1 cellular context compared by ENCODE assay signal in the genomic region with DNA sequence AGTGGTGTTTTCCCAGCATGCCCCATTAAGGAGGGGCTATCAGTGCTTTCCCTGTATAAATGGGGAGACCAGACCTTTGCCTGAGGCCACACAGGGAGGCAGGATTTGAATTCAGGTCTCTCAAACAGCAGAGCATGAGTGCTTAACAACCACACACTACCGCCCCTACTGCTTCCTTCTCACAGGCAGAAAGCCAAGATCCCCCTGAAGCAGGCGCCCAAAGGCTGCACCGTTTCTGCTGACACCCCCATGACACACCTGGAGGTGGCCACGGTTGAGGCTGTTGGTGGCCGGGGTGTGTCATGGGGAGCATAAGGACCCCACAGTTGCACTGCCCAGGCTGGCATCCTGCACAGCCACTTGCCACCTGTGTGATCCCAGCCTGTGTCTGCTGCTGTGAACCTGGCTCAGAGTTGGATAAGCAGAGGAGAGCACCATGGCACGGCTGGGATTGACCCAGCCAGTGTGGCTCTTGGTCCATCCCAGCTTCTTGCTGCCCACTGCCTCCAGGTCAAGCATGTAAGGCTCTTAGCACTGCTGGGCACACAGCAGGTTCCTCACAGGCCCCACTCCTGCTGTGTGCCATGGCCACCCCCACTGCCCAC.
TF ChIP-seq lines count a peak whose summit lies in the region.

No MANE protein-coding gene starts in this region.

TF ChIP-seq in K562, 482 proteins besides CTCF, POLR2A, EP300 and RAD21:
- TF ChIP-seq NBN (IDR thresholded peaks at IDR 0.05; ENCODE audit: low read depth) (no peak), BCOR (IDR thresholded peaks at IDR 0.05) (0 out of 2 replicates have a peak, but pooled peaks have one; percentile 14), C11orf30 (IDR thresholded peaks at IDR 0.05; ENCODE audit: low read depth) (no peak), THAP12 (CRISPR knock-in tag; IDR thresholded peaks at IDR 0.05) (no peak), PKNOX1 (IDR thresholded peaks at IDR 0.05) (no peak), ZBTB11 (CRISPR knock-in tag; IDR thresholded peaks at IDR 0.05) (peak in 1 of 3 experiments; percentile 34; a peak in 1 of 6 replicates), DLX4 (CRISPR knock-in tag; IDR thresholded peaks at IDR 0.05) (no peak), ZNF444 (CRISPR knock-in tag; IDR thresholded peaks at IDR 0.05) (no peak), KDM1A (IDR thresholded peaks at IDR 0.05) (no peak), HEY1 (CRISPR knock-in tag; IDR thresholded peaks at IDR 0.05; ENCODE audit: borderline replicate concordance) (no peak), ESRRA (IDR thresholded peaks at IDR 0.05; ENCODE audit: borderline replicate concordance, low read depth) (no peak), SRSF1 (IDR thresholded peaks at IDR 0.05; ENCODE audit: low read depth, low read length) (no peak), RBM25 (IDR thresholded peaks at IDR 0.05; ENCODE audit: low read depth, low read length, severe bottlenecking) (peak; percentile 34)
- TF ChIP-seq, protein P1, sequence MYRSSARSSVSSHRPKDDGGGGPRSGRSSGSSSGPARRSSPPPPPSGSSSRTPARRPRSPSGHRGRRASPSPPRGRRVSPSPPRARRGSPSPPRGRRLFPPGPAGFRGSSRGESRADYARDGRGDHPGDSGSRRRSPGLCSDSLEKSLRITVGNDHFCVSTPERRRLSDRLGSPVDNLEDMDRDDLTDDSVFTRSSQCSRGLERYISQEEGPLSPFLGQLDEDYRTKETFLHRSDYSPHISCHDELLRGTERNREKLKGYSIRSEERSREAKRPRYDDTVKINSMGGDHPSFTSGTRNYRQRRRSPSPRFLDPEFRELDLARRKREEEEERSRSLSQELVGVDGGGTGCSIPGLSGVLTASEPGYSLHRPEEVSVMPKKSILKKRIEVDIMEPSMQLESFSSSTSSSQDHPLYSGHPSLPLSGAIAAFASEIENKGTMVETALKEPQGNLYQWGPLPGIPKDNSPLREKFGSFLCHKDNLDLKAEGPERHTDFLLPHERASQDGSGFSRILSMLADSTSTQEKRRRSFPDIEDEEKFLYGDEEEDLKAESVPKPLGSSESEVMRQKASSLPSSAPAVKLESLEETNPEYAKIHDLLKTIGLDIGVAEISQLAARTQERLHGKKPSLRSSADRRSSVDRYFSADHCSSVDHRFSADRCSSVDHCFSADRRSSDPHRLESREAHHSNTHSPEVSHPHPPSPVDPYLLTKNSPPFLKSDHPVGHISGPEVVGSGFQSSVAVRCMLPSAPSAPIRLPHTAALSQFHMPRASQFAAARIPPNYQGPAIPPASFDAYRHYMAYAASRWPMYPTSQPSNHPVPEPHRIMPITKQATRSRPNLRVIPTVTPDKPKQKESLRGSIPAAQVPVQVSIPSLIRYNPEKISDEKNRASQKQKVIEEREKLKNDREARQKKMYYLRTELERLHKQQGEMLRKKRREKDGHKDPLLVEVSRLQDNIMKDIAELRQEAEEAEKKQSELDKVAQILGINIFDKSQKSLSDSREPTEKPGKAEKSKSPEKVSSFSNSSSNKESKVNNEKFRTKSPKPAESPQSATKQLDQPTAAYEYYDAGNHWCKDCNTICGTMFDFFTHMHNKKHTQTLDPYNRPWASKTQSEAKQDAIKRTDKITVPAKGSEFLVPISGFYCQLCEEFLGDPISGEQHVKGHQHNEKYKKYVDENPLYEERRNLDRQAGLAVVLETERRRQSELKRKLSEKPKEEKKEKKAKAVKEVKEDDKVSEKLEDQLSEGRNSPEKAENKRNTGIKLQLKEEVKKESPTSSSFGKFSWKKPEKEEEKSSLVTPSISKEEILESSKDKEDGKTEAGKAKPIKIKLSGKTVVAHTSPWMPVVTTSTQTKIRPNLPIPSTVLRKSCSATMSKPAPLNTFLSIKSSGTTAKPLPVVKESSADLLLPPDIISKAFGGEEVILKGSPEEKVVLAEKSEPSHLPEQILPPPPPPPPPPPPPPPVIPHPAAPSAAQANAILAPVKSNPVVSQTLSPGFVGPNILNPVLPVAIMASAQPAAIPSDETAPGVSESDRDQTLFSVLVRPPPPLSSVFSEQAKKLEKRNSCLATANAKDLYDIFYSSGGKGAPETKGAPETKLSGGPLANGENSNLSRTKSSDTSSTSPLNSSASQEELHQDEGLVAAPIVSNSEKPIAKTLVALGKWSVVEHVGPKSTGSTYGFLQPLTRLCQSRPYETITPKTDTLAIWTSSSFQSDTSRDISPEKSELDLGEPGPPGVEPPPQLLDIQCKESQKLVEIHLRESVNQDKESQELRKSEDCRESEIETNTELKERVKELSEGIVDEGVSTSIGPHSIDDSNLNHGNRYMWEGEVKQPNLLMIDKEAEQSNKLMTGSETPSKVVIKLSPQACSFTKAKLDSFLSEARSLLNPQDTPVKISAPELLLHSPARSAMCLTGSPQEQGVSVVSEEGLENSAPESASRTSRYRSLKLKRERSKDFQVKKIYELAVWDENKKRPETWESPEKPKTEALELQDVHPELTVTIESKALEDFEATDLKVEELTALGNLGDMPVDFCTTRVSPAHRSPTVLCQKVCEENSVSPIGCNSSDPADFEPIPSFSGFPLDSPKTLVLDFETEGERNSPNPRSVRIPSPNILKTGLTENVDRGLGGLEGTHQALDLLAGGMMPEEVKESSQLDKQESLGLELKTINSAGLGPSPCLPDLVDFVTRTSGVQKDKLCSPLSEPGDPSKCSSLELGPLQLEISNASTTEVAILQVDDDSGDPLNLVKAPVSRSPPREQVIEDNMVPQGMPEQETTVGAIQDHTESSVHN (IDR thresholded peaks at IDR 0.05; ENCODE audit: borderline replicate concordance in 1 of 2, low read depth in 1 of 2) = no peak
